21 cellular contexts compared by ENCODE assay signal in the genomic region with DNA sequence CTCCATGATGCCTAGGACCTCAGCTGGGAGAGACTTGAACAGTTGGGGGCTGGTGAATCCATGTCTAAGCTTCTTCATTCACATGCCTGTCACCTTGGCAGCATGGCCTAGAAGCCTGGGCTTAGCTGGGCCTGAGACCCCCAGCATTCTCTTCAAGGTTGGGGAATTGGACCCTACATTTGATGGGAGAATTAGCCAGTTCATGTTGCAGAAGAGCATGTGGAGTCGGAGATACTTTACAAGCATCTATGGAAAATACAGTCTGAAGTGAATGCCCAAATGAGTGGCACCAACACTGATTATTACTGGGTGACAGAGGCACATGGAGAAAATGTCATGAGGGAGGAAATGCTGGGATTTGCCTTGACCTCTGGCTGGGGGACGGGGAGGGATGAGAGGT.
"Had no signal": no experiment of that assay in that cellular context is flagged by ENCODE, and none has a peak within 500 bp of the region (broad histone marks: within the 10 kb centered on the region; RNA-seq: fewer than 3 reads in every experiment).

No MANE protein-coding gene starts in this region.

- H3K9me3 ChIP-seq: MG63 had no signal

- H3K4me3 ChIP-seq: MG63, SJSA1, SK-N-MC had no signal

- DNase-seq: IMR-90, Karpas-422, KG1, MG63, NCI-H1092 treated with DMSO at 0.1 percent for 48 hours, NCI-H1436, NCI-H187, NCI-H2029, NCI-H2081 treated with DMSO at 0.1 percent for 48 hours, NCI-H2171, NCI-H226, NCI-H446, NCI-H510A, NCI-H524 treated with DMSO at 0.1 percent for 48 hours, NCI-H69, NCI-H774, SHP77 treated with DMSO at 0.1 percent for 48 hours had no signal

- H3K36me3 ChIP-seq: MG63, SJSA1 had no signal

- H3K27me3 ChIP-seq: MG63 had no signal

- H3K27ac ChIP-seq: HL-60, RWPE1, SJSA1, SK-N-MC had no signal
